Comparison of ENCODE assay signal across 13 cellular contexts in genomic region chr2:2926009-2926857, GRCh38.
DNase-seq lines count a peak whose midpoint lies in the region; ATAC-seq lines count a peak whose summit lies in the region.
"Had no signal": no experiment of that assay in that cellular context is flagged by ENCODE, and none has a peak within 500 bp of the region (broad histone marks: within the 10 kb centered on the region; RNA-seq: fewer than 3 reads in every experiment).

No MANE protein-coding gene starts in this region.

- peak; percentile 72 to 88 for ATAC-seq in activated T-cell treated with anti-CD3 and anti-CD28 coated beads, Interleukin-2, amount 50 U/mL, for 72 hours (replicated peaks in 1 of 2)
- ATAC-seq in HG02610 (IDR thresholded peaks at IDR 0.05; ENCODE audit: unreplicated experiment) (peak; percentile 95), HG03175 (IDR thresholded peaks at IDR 0.05; ENCODE audit: unreplicated experiment) (peak; percentile 67)
- ATAC-seq: PC-3 had no signal

- H3K27me3 Mint-ChIP-seq in activated T-cell treated with anti-CD3 and anti-CD28 coated beads, Interleukin-2, amount 50 U/mL, for 72 hours (ENCODE audit: low read depth), result peaks cover 30% of the 10 kb centered on the region
- peaks cover 3% of the 10 kb centered on the region for H3K27me3 Mint-ChIP-seq in activated CD4-positive, alpha-beta T cell treated with anti-CD3 and anti-CD28 coated beads, Interleukin-2, amount 10 ng/mL, durations not matched to agents 7 days and 5 days
- H3K27me3 Mint-ChIP-seq: activated CD4-positive, alpha-beta memory T cell treated with anti-CD3 and anti-CD28 coated beads, Interleukin-2, amount 10 ng/mL, durations not matched to agents 7 days and 5 days; dendritic cell treated with granulocyte-macrophage colony-stimulating factor and Interleukin-4, amounts not matched to agents 40 ng/mL and 50 ng/mL, for 4 days had no signal

- H3K27ac Mint-ChIP-seq in activated T-cell treated with anti-CD3 and anti-CD28 coated beads, Interleukin-2, amount 50 U/mL, for 72 hours, result no peak overlapping the region
- H3K27ac Mint-ChIP-seq in activated CD4-positive, alpha-beta T cell treated with anti-CD3 and anti-CD28 coated beads, Interleukin-2, amount 10 ng/mL, durations not matched to agents 7 days and 5 days, result no peak overlapping the region
- H3K27ac Mint-ChIP-seq: activated CD4-positive, alpha-beta memory T cell treated with anti-CD3 and anti-CD28 coated beads, Interleukin-2, amount 10 ng/mL, durations not matched to agents 7 days and 5 days; dendritic cell treated with granulocyte-macrophage colony-stimulating factor and Interleukin-4, amounts not matched to agents 40 ng/mL and 50 ng/mL, for 4 days; HFFc6 had no signal

- H3K4me1 Mint-ChIP-seq in activated T-cell treated with anti-CD3 and anti-CD28 coated beads, Interleukin-2, amount 50 U/mL, for 72 hours (ENCODE audit: low read depth), result no peaks in the 10 kb centered on the region
- H3K4me1 Mint-ChIP-seq in activated CD4-positive, alpha-beta T cell treated with anti-CD3 and anti-CD28 coated beads, Interleukin-2, amount 10 ng/mL, durations not matched to agents 7 days and 5 days, result peaks cover 2% of the 10 kb centered on the region

- H3K4me3 Mint-ChIP-seq in activated T-cell treated with anti-CD3 and anti-CD28 coated beads, Interleukin-2, amount 50 U/mL, for 72 hours, result no peak overlapping the region
- no peak overlapping the region for H3K4me3 Mint-ChIP-seq in activated CD4-positive, alpha-beta T cell treated with anti-CD3 and anti-CD28 coated beads, Interleukin-2, amount 10 ng/mL, durations not matched to agents 7 days and 5 days
- H3K4me3 Mint-ChIP-seq: activated CD4-positive, alpha-beta memory T cell treated with anti-CD3 and anti-CD28 coated beads, Interleukin-2, amount 10 ng/mL, durations not matched to agents 7 days and 5 days; dendritic cell treated with granulocyte-macrophage colony-stimulating factor and Interleukin-4, amounts not matched to agents 40 ng/mL and 50 ng/mL, for 4 days; HFFc6 had no signal

- H3K36me3 Mint-ChIP-seq in activated T-cell treated with anti-CD3 and anti-CD28 coated beads, Interleukin-2, amount 50 U/mL, for 72 hours (ENCODE audit: insufficient read depth in 2 of 2), result peaks cover 0 to 3% of the 10 kb centered on the region in 2 donors
- H3K36me3 Mint-ChIP-seq in activated CD4-positive, alpha-beta T cell treated with anti-CD3 and anti-CD28 coated beads, Interleukin-2, amount 10 ng/mL, durations not matched to agents 7 days and 5 days (ENCODE audit: low read depth), result peaks cover 3% of the 10 kb centered on the region

- DNase-seq in activated T-cell treated with anti-CD3 and anti-CD28 coated beads, Interleukin-2, amount 50 U/mL, for 72 hours, result no peak
- DNase-seq in activated T-cell treated with anti-CD3 and anti-CD28 coated beads, Interleukin-2, amount 50 U/mL, for 1 hour, result no peak
- DNase-seq in NCI-H1105 (lab: John Stamatoyannopoulos, UW) (no peak), ureter (ENCODE audit: low spot score) (no peak), cerebellar cortex (ENCODE audit: low spot score) (no peak)
- DNase-seq in activated CD4-positive, alpha-beta T cell treated with anti-CD3 and anti-CD28 coated beads, Interleukin-2, amount 10 ng/mL, durations not matched to agents 7 days and 5 days, result no peak
- DNase-seq: activated CD4-positive, alpha-beta memory T cell treated with anti-CD3 and anti-CD28 coated beads, Interleukin-2, amount 10 ng/mL, durations not matched to agents 7 days and 5 days; HFFc6; PC-3; retina had no signal

- CTCF ChIA-PET in activated CD4-positive, alpha-beta T cell treated with anti-CD3 and anti-CD28 coated beads, Interleukin-2, amount 10 ng/mL, durations not matched to agents 7 days and 5 days (lab: Charles Lee), result interaction anchor here (1.0 kb wide), 1 partner anchor 72 kb away, joined by 3 read pairs; no protein-coding TSS in a partner anchor

- H3K9me3 Mint-ChIP-seq in activated T-cell treated with anti-CD3 and anti-CD28 coated beads, Interleukin-2, amount 50 U/mL, for 72 hours, result peaks cover 2 to 6% of the 10 kb centered on the region in 2 donors
- peaks cover 2% of the 10 kb centered on the region for H3K9me3 Mint-ChIP-seq in activated CD4-positive, alpha-beta T cell treated with anti-CD3 and anti-CD28 coated beads, Interleukin-2, amount 10 ng/mL, durations not matched to agents 7 days and 5 days
- H3K9me3 Mint-ChIP-seq: activated CD4-positive, alpha-beta memory T cell treated with anti-CD3 and anti-CD28 coated beads, Interleukin-2, amount 10 ng/mL, durations not matched to agents 7 days and 5 days had no signal

- POLR2A ChIA-PET in activated CD4-positive, alpha-beta T cell treated with anti-CD3 and anti-CD28 coated beads, Interleukin-2, amount 10 ng/mL, durations not matched to agents 7 days and 5 days (lab: Charles Lee), result no interaction called here
